25 cellular contexts compared by ENCODE assay signal in the genomic region with DNA sequence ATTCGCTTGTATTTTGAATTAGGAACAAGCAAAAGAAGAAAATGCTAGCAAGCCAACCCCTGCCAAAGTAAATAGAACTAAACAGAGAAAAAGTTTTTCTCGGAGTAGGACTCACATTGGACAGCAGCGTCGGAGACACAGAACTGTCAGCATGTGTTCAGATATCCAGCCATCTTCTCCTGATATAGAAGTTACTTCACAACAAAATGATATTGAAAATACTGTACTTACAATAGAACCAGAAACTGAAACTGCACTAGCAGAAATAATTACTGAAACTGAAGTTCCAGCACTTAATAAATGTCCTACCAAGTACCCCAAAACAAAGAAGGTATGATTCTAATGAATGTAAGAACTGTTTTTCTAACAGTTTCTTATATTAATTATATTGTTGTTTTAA.
DNase-seq lines count a peak whose midpoint lies in the region; ATAC-seq and TF ChIP-seq lines count a peak whose summit lies in the region.
"Had no signal": no experiment of that assay in that cellular context is flagged by ENCODE, and none has a peak within 500 bp of the region (broad histone marks: within the 10 kb centered on the region; RNA-seq: fewer than 3 reads in every experiment).

No MANE protein-coding gene starts in this region.

- H3K9me3 ChIP-seq in right lobe of liver = no peaks in the 10 kb centered on the region
- no peaks in the 10 kb centered on the region for H3K9me3 ChIP-seq in stomach
- H3K9me3 ChIP-seq in MG63 = no peaks in the 10 kb centered on the region
- H3K9me3 ChIP-seq: BE2C, lower lobe of right lung had no signal

- TF ChIP-seq POLR2A in right lobe of liver (IDR thresholded peaks at IDR 0.05) = no peak
- no peak for TF ChIP-seq POLR2A in stomach (IDR thresholded peaks at IDR 0.05)

- H3K27me3 ChIP-seq in right lobe of liver = no peaks in the 10 kb centered on the region
- H3K27me3 ChIP-seq in stomach = no peaks in the 10 kb centered on the region
- no peaks in the 10 kb centered on the region for H3K27me3 ChIP-seq in MG63
- H3K27me3 ChIP-seq: BE2C had no signal

- CTCF ChIA-PET in WTC11 (lab: Charles Lee) = no interaction called here

- POLR2A ChIA-PET in WTC11 (lab: Charles Lee) = no interaction called here

- DNase-seq in right lobe of liver (no peak), stomach (no peak), WTC11 (ENCODE audit: low spot score) (no peak), MG63 (no peak)
- DNase-seq: activated naive CD4-positive, alpha-beta T cell; BE2C; dermis blood vessel endothelial cell; DMS153; erythroblast; HFFc6; lower lobe of right lung; naive thymus-derived CD4-positive, alpha-beta T cell; NCI-H1694 treated with DMSO at 0.1 percent for 48 hours; NCI-H345; Right ventricle myocardium superior; stimulated activated CD4-positive, alpha-beta T cell treated with anti-CD3 and anti-CD28 coated beads, Interleukin-12 subunit alpha, Interleukin-12 subunit beta, amount 100 ng/mL, for 4 hours; stimulated activated naive B cell treated with anti-CD40 and anti-IgM and Interleukin-4, amounts not matched to agents 10 μg/mL and 1 μg/mL and 100 μg/mL, for 72 hours; T-helper 17 cell; trophoblast cell had no signal

- H3K36me3 Mint-ChIP-seq in WTC11 = peaks cover 51% of the 10 kb centered on the region

- H3K36me3 ChIP-seq in right lobe of liver (peaks cover 0 to 36% (median 8%) of the 10 kb centered on the region in 4 donors), stomach (peaks cover 17 to 91% (median 63%) of the 10 kb centered on the region in 4 donors), MG63 (peaks cover 39% of the 10 kb centered on the region)

- H3K9me3 Mint-ChIP-seq in WTC11 = no peaks in the 10 kb centered on the region
- H3K9me3 Mint-ChIP-seq: brain; HFFc6; naive thymus-derived CD4-positive, alpha-beta T cell; stimulated activated naive B cell treated with anti-CD40 and anti-IgM and Interleukin-4, amounts not matched to agents 10 μg/mL and 1 μg/mL and 100 μg/mL, for 72 hours had no signal

- H3K4me3 Mint-ChIP-seq in WTC11 = no peak overlapping the region
- H3K4me3 Mint-ChIP-seq: brain; HFFc6; naive thymus-derived CD4-positive, alpha-beta T cell; stimulated activated naive B cell treated with anti-CD40 and anti-IgM and Interleukin-4, amounts not matched to agents 10 μg/mL and 1 μg/mL and 100 μg/mL, for 72 hours; T-helper 17 cell had no signal

- H3K27ac Mint-ChIP-seq in WTC11 = no peak overlapping the region

- no peak overlapping the region for H3K27ac ChIP-seq in right lobe of liver
- H3K27ac ChIP-seq in stomach = peak overlapping the region in 1 of 5 donors; percentile 52
- H3K27ac ChIP-seq: lower lobe of right lung had no signal

- WGBS in right lobe of liver (ENCODE audit: insufficient coverage, low coverage, low lambda C conversion rate, missing lambda C conversion rate) = 27% methylated on average over 4 of the region's 4 CpGs
- WGBS in stomach, 5 donors = 34 to 71% (median 38%) methylated on average over 4 of the region's 4 CpGs

- H3K4me3 ChIP-seq in right lobe of liver = no peak overlapping the region
- H3K4me3 ChIP-seq in stomach = no peak overlapping the region
- H3K4me3 ChIP-seq in MG63 = no peak overlapping the region
- H3K4me3 ChIP-seq: lower lobe of right lung had no signal

- TF ChIP-seq EP300 in stomach (IDR thresholded peaks at IDR 0.05) = no peak

- intact Hi-C loops in right lobe of liver (cut with DNase I) = no loop called here
- intact Hi-C loops in stomach (cut with DNase I; ENCODE audit: low total_unique reads) = no loop called here

- TF ChIP-seq CTCF in right lobe of liver (IDR thresholded peaks at IDR 0.05) (no peak), stomach (IDR thresholded peaks at IDR 0.05) (no peak), WTC11 (IDR thresholded peaks at IDR 0.05) (no peak)

- 0 out of 2 replicates have a peak, but pooled peaks cover 2% of the 10 kb centered on the region for H3K4me1 Mint-ChIP-seq in WTC11

- no peaks in the 10 kb centered on the region for H3K27me3 Mint-ChIP-seq in WTC11 (ENCODE audit: low read depth)
- H3K27me3 Mint-ChIP-seq: brain; naive thymus-derived CD4-positive, alpha-beta T cell; stimulated activated naive B cell treated with anti-CD40 and anti-IgM and Interleukin-4, amounts not matched to agents 10 μg/mL and 1 μg/mL and 100 μg/mL, for 72 hours; T-helper 17 cell had no signal

- H3K4me1 ChIP-seq in right lobe of liver (peaks cover 0 to 10% (median 0%) of the 10 kb centered on the region in 4 donors), stomach (peaks cover 0 to 75% (median 31%) of the 10 kb centered on the region in 4 donors)
- H3K4me1 ChIP-seq: BE2C, lower lobe of right lung had no signal

- ATAC-seq in GM18519 (IDR thresholded peaks at IDR 0.05; ENCODE audit: low FRiP score, unreplicated experiment) (peak; percentile 63), GM21529 (IDR thresholded peaks at IDR 0.05; ENCODE audit: unreplicated experiment) (peak; percentile 67), HG03565 (IDR thresholded peaks at IDR 0.05; ENCODE audit: unreplicated experiment) (peak; percentile 45), right lobe of liver (peak; percentile 65 to 76 (median 74)), HG02840 (IDR thresholded peaks at IDR 0.05; ENCODE audit: low FRiP score, unreplicated experiment) (no peak), WTC11 (no peak)
- ATAC-seq: activated CD4-positive, CD25-positive, alpha-beta regulatory T cell treated with anti-CD3 and anti-CD28 coated beads, Interleukin-2, amount 50 U/mL, for 24 hours; lower lobe of right lung; naive thymus-derived CD4-positive, alpha-beta T cell; stimulated activated naive B cell treated with anti-CD40 and anti-IgM and Interleukin-4, amounts not matched to agents 10 μg/mL and 1 μg/mL and 100 μg/mL, for 72 hours; T-helper 17 cell had no signal

TF ChIP-seq in WTC11, 78 proteins besides CTCF, POLR2A, EP300 and RAD21 (continues in another document):
- TF ChIP-seq ATF1 (CRISPR knock-in tag; IDR thresholded peaks at IDR 0.05) = no peak
- TF ChIP-seq, protein P1, sequence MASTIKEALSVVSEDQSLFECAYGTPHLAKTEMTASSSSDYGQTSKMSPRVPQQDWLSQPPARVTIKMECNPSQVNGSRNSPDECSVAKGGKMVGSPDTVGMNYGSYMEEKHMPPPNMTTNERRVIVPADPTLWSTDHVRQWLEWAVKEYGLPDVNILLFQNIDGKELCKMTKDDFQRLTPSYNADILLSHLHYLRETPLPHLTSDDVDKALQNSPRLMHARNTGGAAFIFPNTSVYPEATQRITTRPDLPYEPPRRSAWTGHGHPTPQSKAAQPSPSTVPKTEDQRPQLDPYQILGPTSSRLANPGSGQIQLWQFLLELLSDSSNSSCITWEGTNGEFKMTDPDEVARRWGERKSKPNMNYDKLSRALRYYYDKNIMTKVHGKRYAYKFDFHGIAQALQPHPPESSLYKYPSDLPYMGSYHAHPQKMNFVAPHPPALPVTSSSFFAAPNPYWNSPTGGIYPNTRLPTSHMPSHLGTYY (CRISPR knock-in tag; IDR thresholded peaks at IDR 0.05) = no peak
- TF ChIP-seq, protein P2, sequence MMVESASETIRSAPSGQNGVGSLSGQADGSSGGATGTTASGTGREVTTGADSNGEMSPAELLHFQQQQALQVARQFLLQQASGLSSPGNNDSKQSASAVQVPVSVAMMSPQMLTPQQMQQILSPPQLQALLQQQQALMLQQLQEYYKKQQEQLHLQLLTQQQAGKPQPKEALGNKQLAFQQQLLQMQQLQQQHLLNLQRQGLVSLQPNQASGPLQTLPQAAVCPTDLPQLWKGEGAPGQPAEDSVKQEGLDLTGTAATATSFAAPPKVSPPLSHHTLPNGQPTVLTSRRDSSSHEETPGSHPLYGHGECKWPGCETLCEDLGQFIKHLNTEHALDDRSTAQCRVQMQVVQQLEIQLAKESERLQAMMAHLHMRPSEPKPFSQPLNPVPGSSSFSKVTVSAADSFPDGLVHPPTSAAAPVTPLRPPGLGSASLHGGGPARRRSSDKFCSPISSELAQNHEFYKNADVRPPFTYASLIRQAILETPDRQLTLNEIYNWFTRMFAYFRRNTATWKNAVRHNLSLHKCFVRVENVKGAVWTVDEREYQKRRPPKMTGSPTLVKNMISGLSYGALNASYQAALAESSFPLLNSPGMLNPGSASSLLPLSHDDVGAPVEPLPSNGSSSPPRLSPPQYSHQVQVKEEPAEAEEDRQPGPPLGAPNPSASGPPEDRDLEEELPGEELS (CRISPR knock-in tag; IDR thresholded peaks at IDR 0.05) = no peak
- TF ChIP-seq ELF4 (CRISPR knock-in tag; IDR thresholded peaks at IDR 0.05; ENCODE audit: low read depth) = no peak
- TF ChIP-seq, protein P3, sequence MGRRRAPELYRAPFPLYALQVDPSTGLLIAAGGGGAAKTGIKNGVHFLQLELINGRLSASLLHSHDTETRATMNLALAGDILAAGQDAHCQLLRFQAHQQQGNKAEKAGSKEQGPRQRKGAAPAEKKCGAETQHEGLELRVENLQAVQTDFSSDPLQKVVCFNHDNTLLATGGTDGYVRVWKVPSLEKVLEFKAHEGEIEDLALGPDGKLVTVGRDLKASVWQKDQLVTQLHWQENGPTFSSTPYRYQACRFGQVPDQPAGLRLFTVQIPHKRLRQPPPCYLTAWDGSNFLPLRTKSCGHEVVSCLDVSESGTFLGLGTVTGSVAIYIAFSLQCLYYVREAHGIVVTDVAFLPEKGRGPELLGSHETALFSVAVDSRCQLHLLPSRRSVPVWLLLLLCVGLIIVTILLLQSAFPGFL (CRISPR knock-in tag; IDR thresholded peaks at IDR 0.05; ENCODE audit: borderline replicate concordance) = no peak
- no peak for TF ChIP-seq TEAD4 (CRISPR knock-in tag; IDR thresholded peaks at IDR 0.05)
- no peak for TF ChIP-seq TEAD1 (CRISPR knock-in tag; IDR thresholded peaks at IDR 0.05)
- TF ChIP-seq, protein P4, sequence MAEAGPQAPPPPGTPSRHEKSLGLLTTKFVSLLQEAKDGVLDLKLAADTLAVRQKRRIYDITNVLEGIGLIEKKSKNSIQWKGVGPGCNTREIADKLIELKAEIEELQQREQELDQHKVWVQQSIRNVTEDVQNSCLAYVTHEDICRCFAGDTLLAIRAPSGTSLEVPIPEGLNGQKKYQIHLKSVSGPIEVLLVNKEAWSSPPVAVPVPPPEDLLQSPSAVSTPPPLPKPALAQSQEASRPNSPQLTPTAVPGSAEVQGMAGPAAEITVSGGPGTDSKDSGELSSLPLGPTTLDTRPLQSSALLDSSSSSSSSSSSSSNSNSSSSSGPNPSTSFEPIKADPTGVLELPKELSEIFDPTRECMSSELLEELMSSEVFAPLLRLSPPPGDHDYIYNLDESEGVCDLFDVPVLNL (CRISPR knock-in tag; IDR thresholded peaks at IDR 0.05; ENCODE audit: borderline replicate concordance, low read depth) = no peak
- TF ChIP-seq, protein P5, sequence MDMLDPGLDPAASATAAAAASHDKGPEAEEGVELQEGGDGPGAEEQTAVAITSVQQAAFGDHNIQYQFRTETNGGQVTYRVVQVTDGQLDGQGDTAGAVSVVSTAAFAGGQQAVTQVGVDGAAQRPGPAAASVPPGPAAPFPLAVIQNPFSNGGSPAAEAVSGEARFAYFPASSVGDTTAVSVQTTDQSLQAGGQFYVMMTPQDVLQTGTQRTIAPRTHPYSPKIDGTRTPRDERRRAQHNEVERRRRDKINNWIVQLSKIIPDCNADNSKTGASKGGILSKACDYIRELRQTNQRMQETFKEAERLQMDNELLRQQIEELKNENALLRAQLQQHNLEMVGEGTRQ (CRISPR knock-in tag; IDR thresholded peaks at IDR 0.05) = no peak
- TF ChIP-seq ZNF219 (CRISPR knock-in tag; IDR thresholded peaks at IDR 0.05; ENCODE audit: borderline replicate concordance) = no peak

Comparison
In these comparisons a context has a peak if more than half of its experiments do, and no peak if none do; other contexts are left out.
1. ATAC-seq: peak in GM18519 (single experiment), GM21529 (single experiment), HG03565 (single experiment) and right lobe of liver (4 of 4); none in HG02840 (single experiment) and WTC11 (single experiment).